In genomic region chr1:8752411-8752810, GRCh38 we compare ENCODE assay signal across 16 cellular contexts.
DNase-seq lines count a peak whose midpoint lies in the region; ATAC-seq and TF ChIP-seq lines count a peak whose summit lies in the region.
"Had no signal": no experiment of that assay in that cellular context is flagged by ENCODE, and none has a peak within 500 bp of the region (broad histone marks: within the 10 kb centered on the region; RNA-seq: fewer than 3 reads in every experiment).

No MANE protein-coding gene starts in this region.

- peaks cover 3% of the 10 kb centered on the region for H3K36me3 Mint-ChIP-seq in activated CD4-positive, alpha-beta T cell treated with anti-CD3 and anti-CD28 coated beads for 36 hours (ENCODE audit: low read depth)
- H3K36me3 Mint-ChIP-seq in activated naive CD4-positive, alpha-beta T cell treated with anti-CD3 and anti-CD28 coated beads, Interleukin-2, amount 50 U/mL, for 24 hours = peaks cover 5% of the 10 kb centered on the region
- peaks cover 3% of the 10 kb centered on the region for H3K36me3 Mint-ChIP-seq in activated naive CD8-positive, alpha-beta T cell treated with anti-CD3 and anti-CD28 coated beads for 36 hours
- peaks cover 10% of the 10 kb centered on the region for H3K36me3 Mint-ChIP-seq in nephron (ENCODE audit: low read depth)

- TF ChIP-seq CTCF in nephron (IDR thresholded peaks at IDR 0.05; ENCODE audit: unreplicated experiment in 3 of 3) = no peak

- H3K4me1 Mint-ChIP-seq in activated CD4-positive, alpha-beta T cell treated with anti-CD3 and anti-CD28 coated beads for 36 hours = peaks cover 29% of the 10 kb centered on the region
- peaks cover 50% of the 10 kb centered on the region for H3K4me1 Mint-ChIP-seq in activated naive CD4-positive, alpha-beta T cell treated with anti-CD3 and anti-CD28 coated beads, Interleukin-2, amount 50 U/mL, for 24 hours
- H3K4me1 Mint-ChIP-seq in activated naive CD8-positive, alpha-beta T cell treated with anti-CD3 and anti-CD28 coated beads for 36 hours = peaks cover 26% of the 10 kb centered on the region
- peaks cover 66% of the 10 kb centered on the region for H3K4me1 Mint-ChIP-seq in nephron

- no peak for DNase-seq in activated CD4-positive, alpha-beta T cell treated with anti-CD3 and anti-CD28 coated beads for 36 hours
- DNase-seq in activated CD4-positive, alpha-beta T cell treated with anti-CD3 and anti-CD28 coated beads, Interleukin-2, amount 50 U/mL, for 48 hours = no peak
- DNase-seq in activated naive CD4-positive, alpha-beta T cell treated with anti-CD3 and anti-CD28 coated beads, Interleukin-2, amount 50 U/mL, for 16 hours = no peak
- no peak for DNase-seq in activated naive CD8-positive, alpha-beta T cell treated with anti-CD3 and anti-CD28 coated beads for 36 hours
- DNase-seq in CD1c-positive myeloid dendritic cell (ENCODE audit: extremely low spot score) = no peak
- DNase-seq: COR-L47, Karpas-422, NCI-H1105 treated with DMSO at 0.1 percent for 48 hours, NCI-H187 treated with DMSO at 0.1 percent for 48 hours, NCI-H2171, NCI-H446 treated with DMSO at 0.1 percent for 48 hours, NCI-H748 treated with DMSO at 0.1 percent for 48 hours, PC-9 had no signal

- peak overlapping the region; percentile 50 for H3K4me3 Mint-ChIP-seq in activated CD4-positive, alpha-beta T cell treated with anti-CD3 and anti-CD28 coated beads for 36 hours
- H3K4me3 Mint-ChIP-seq in activated naive CD4-positive, alpha-beta T cell treated with anti-CD3 and anti-CD28 coated beads, Interleukin-2, amount 50 U/mL, for 24 hours = peak overlapping the region; percentile 68
- peak overlapping the region; percentile 35 for H3K4me3 Mint-ChIP-seq in activated naive CD8-positive, alpha-beta T cell treated with anti-CD3 and anti-CD28 coated beads for 36 hours
- H3K4me3 Mint-ChIP-seq in nephron = no peak overlapping the region

- CTCF ChIA-PET in activated CD4-positive, alpha-beta T cell treated with anti-CD3 and anti-CD28 coated beads for 36 hours (lab: Charles Lee) = interaction anchor here (0.5 to 1.6 kb wide), 4 partner anchors 9 to 97 kb away, joined by 3 to 8 read pairs (median 4); no protein-coding TSS in a partner anchor

- peak overlapping the region; percentile 77 for H3K27ac Mint-ChIP-seq in activated CD4-positive, alpha-beta T cell treated with anti-CD3 and anti-CD28 coated beads for 36 hours
- peak overlapping the region; percentile 88 for H3K27ac Mint-ChIP-seq in activated naive CD4-positive, alpha-beta T cell treated with anti-CD3 and anti-CD28 coated beads, Interleukin-2, amount 50 U/mL, for 24 hours
- H3K27ac Mint-ChIP-seq in activated naive CD8-positive, alpha-beta T cell treated with anti-CD3 and anti-CD28 coated beads for 36 hours = peak overlapping the region; percentile 79
- H3K27ac Mint-ChIP-seq in nephron = peak overlapping the region; percentile 56 to 62 (median 57)

- POLR2A ChIA-PET in activated CD4-positive, alpha-beta T cell treated with anti-CD3 and anti-CD28 coated beads for 36 hours (lab: Charles Lee) = no interaction called here

- H3K27me3 Mint-ChIP-seq in activated CD4-positive, alpha-beta T cell treated with anti-CD3 and anti-CD28 coated beads for 36 hours = no peaks in the 10 kb centered on the region
- H3K27me3 Mint-ChIP-seq in activated naive CD4-positive, alpha-beta T cell treated with anti-CD3 and anti-CD28 coated beads, Interleukin-2, amount 50 U/mL, for 24 hours = no peaks in the 10 kb centered on the region
- H3K27me3 Mint-ChIP-seq in activated naive CD8-positive, alpha-beta T cell treated with anti-CD3 and anti-CD28 coated beads for 36 hours = no peaks in the 10 kb centered on the region
- H3K27me3 Mint-ChIP-seq in nephron (ENCODE audit: low read depth) = no peaks in the 10 kb centered on the region

- intact Hi-C loops in activated CD4-positive, alpha-beta T cell treated with anti-CD3 and anti-CD28 coated beads for 36 hours (cut with DNase I, micrococcal nuclease) = loop anchor here in 1 of 2 experiments (2.0 kb wide), 1 partner anchor 64 kb away; the partner anchor contains the start of gene RERE

- no peaks in the 10 kb centered on the region for H3K9me3 Mint-ChIP-seq in activated CD4-positive, alpha-beta T cell treated with anti-CD3 and anti-CD28 coated beads for 36 hours (ENCODE audit: low read depth)
- H3K9me3 Mint-ChIP-seq in activated naive CD4-positive, alpha-beta T cell treated with anti-CD3 and anti-CD28 coated beads, Interleukin-2, amount 50 U/mL, for 24 hours = no peaks in the 10 kb centered on the region
- peaks cover 2% of the 10 kb centered on the region for H3K9me3 Mint-ChIP-seq in activated naive CD8-positive, alpha-beta T cell treated with anti-CD3 and anti-CD28 coated beads for 36 hours
- H3K9me3 Mint-ChIP-seq in nephron = no peaks in the 10 kb centered on the region

- peak; percentile 83 for ATAC-seq in activated CD4-positive, alpha-beta T cell treated with anti-CD3 and anti-CD28 coated beads for 36 hours
- no peak for ATAC-seq in GM18517 (IDR thresholded peaks at IDR 0.05; ENCODE audit: unreplicated experiment)

Comparison
In these comparisons a context has a peak if more than half of its experiments do, and no peak if none do; other contexts are left out.
1. H3K4me3 Mint-ChIP-seq: peak in activated CD4-positive, alpha-beta T cell treated with anti-CD3 and anti-CD28 coated beads for 36 hours (single experiment), activated naive CD4-positive, alpha-beta T cell treated with anti-CD3 and anti-CD28 coated beads, Interleukin-2, amount 50 U/mL, for 24 hours (single experiment) and activated naive CD8-positive, alpha-beta T cell treated with anti-CD3 and anti-CD28 coated beads for 36 hours (single experiment); none in nephron (0 of 3).
2. Peak in every context shown above with its lines, with median percentiles within 50 percentile points of each other: H3K27ac Mint-ChIP-seq.